Comparison of ENCODE assay signal across 8 cellular contexts in genomic region chr10:102645741-102646609, GRCh38. TPM values are rescaled to one million over a fixed set of nuclear protein-coding genes. Genes with fewer than 3 reads are reported as not detected.
DNase-seq lines count a peak whose midpoint lies in the region; ATAC-seq and TF ChIP-seq lines count a peak whose summit lies in the region.

No MANE protein-coding gene starts in this region.

- H3K36me3 Mint-ChIP-seq in activated T-helper 2 cell treated with anti-CD3 and anti-CD28 coated beads, Interferon-gamma antibody, Interleukin-2, Interleukin-4, amounts not matched to agents 10 μg/mL and 5 μg/mL and 100 μg/mL, durations not matched to agents 14 hours and 24 hours and 36 hours (ENCODE audit: low read depth) = peaks cover 45% of the 10 kb centered on the region

- H3K4me1 ChIP-seq in neuron (ENCODE audit: insufficient read depth, low read length) = peaks cover 53% of the 10 kb centered on the region
- peaks cover 22 to 73% (median 59%) of the 10 kb centered on the region in 5 donors for H3K4me1 ChIP-seq in subcutaneous abdominal adipose tissue (ENCODE audit: control insufficient read depth in 5 of 5, insufficient read depth in 5 of 5, low read length in 5 of 5)

- H3K9me3 Mint-ChIP-seq in activated T-helper 2 cell treated with anti-CD3 and anti-CD28 coated beads, Interferon-gamma antibody, Interleukin-2, Interleukin-4, amounts not matched to agents 10 μg/mL and 5 μg/mL and 100 μg/mL, durations not matched to agents 14 hours and 24 hours and 36 hours = no peaks in the 10 kb centered on the region

- no peaks in the 10 kb centered on the region for H3K27me3 Mint-ChIP-seq in activated T-helper 2 cell treated with anti-CD3 and anti-CD28 coated beads, Interferon-gamma antibody, Interleukin-2, Interleukin-4, amounts not matched to agents 10 μg/mL and 5 μg/mL and 100 μg/mL, durations not matched to agents 14 hours and 24 hours and 36 hours (ENCODE audit: low read depth)

- peak overlapping the region; percentile 99 for H3K27ac ChIP-seq in subcutaneous abdominal adipose tissue (ENCODE audit: low read depth, low read length)

- H2AFZ ChIP-seq in neuron (ENCODE audit: low read depth, low read length) = no peak overlapping the region

- intact Hi-C loops in activated T-helper 2 cell treated with anti-CD3 and anti-CD28 coated beads, Interferon-gamma antibody, Interleukin-2, Interleukin-4, amounts not matched to agents 10 μg/mL and 5 μg/mL and 100 μg/mL, durations not matched to agents 14 hours and 24 hours and 36 hours (cut with micrococcal nuclease) = loop anchor here (1.0 to 10.0 kb wide), 7 partner anchors 15 to 831 kb away; partner anchors contain the start of genes ACTR1A, ARL3, CNNM2 and OGA

- H3K4me3 ChIP-seq in fibroblast of the aortic adventitia (ENCODE audit: low read depth, low read length) (peak overlapping the region; percentile 95), neuron (ENCODE audit: low read length) (peak overlapping the region; percentile 92), subcutaneous abdominal adipose tissue (ENCODE audit: low read depth in 1 of 5, low read length in 5 of 5) (peak overlapping the region; percentile 94 to 100 (median 99))

- no peak for TF ChIP-seq CTCF in fibroblast of the aortic adventitia (IDR thresholded peaks at IDR 0.05; ENCODE audit: insufficient read depth, low read length)

- H3K27ac Mint-ChIP-seq in activated T-helper 2 cell treated with anti-CD3 and anti-CD28 coated beads, Interferon-gamma antibody, Interleukin-2, Interleukin-4, amounts not matched to agents 10 μg/mL and 5 μg/mL and 100 μg/mL, durations not matched to agents 14 hours and 24 hours and 36 hours = peak overlapping the region; percentile 98

- ATAC-seq in GM18873 (IDR thresholded peaks at IDR 0.05; ENCODE audit: low FRiP score, unreplicated experiment) = peak; percentile 25
- peak; percentile 38 for ATAC-seq in HG03175 (IDR thresholded peaks at IDR 0.05; ENCODE audit: unreplicated experiment)

- peaks cover 12% of the 10 kb centered on the region for H3K36me3 ChIP-seq in neuron (ENCODE audit: insufficient read depth, low read length)
- H3K36me3 ChIP-seq in subcutaneous abdominal adipose tissue (ENCODE audit: control insufficient read depth in 5 of 5, insufficient read depth in 5 of 5, low read length in 5 of 5) = peaks cover 0 to 19% (median 17%) of the 10 kb centered on the region in 5 donors

- DNase-seq in AG08396 (ENCODE audit: low spot score) = peak; percentile 85
- peak; percentile 96 for DNase-seq in RKO (ENCODE audit: low spot score)
- peak; percentile 73 for DNase-seq in activated T-helper 2 cell treated with anti-CD3 and anti-CD28 coated beads, Interferon-gamma antibody, Interleukin-2, Interleukin-4, amounts not matched to agents 10 μg/mL and 5 μg/mL and 100 μg/mL, durations not matched to agents 14 hours and 24 hours and 36 hours (ENCODE audit: low spot score)
- DNase-seq in fibroblast of the aortic adventitia (ENCODE audit: low read depth) = peak; percentile 95

- H3K4me1 Mint-ChIP-seq in activated T-helper 2 cell treated with anti-CD3 and anti-CD28 coated beads, Interferon-gamma antibody, Interleukin-2, Interleukin-4, amounts not matched to agents 10 μg/mL and 5 μg/mL and 100 μg/mL, durations not matched to agents 14 hours and 24 hours and 36 hours (ENCODE audit: low read depth) = peaks cover 47% of the 10 kb centered on the region

- H3K4me3 Mint-ChIP-seq in activated T-helper 2 cell treated with anti-CD3 and anti-CD28 coated beads, Interferon-gamma antibody, Interleukin-2, Interleukin-4, amounts not matched to agents 10 μg/mL and 5 μg/mL and 100 μg/mL, durations not matched to agents 14 hours and 24 hours and 36 hours (ENCODE audit: low read depth) = peak overlapping the region; percentile 96

- H3K9me3 ChIP-seq in neuron (ENCODE audit: low read length) (no peaks in the 10 kb centered on the region), subcutaneous abdominal adipose tissue (ENCODE audit: control insufficient read depth in 5 of 5, low read length in 5 of 5) (no peaks in the 10 kb centered on the region)

- H3K9ac ChIP-seq in subcutaneous abdominal adipose tissue (ENCODE audit: low read length in 5 of 5) = peak overlapping the region; percentile 93 to 99 (median 96)

- H3K27me3 ChIP-seq in neuron (ENCODE audit: insufficient read depth, low read length) (no peaks in the 10 kb centered on the region), subcutaneous abdominal adipose tissue (ENCODE audit: control insufficient read depth in 5 of 5, insufficient read depth in 4 of 5, low read length in 5 of 5) (no peaks in the 10 kb centered on the region)

RNA-seq across cellular contexts. Expression of gene TRIM8, which starts 1.7 kb away (rescaled TPM):
- total RNA-seq in activated T-helper 2 cell treated with anti-CD3 and anti-CD28 coated beads, Interferon-gamma antibody, Interleukin-2, Interleukin-4, amounts not matched to agents 10 μg/mL and 5 μg/mL and 100 μg/mL, durations not matched to agents 14 hours and 24 hours and 36 hours = 76.7 and 82.9 TPM in 2 replicates
- total RNA-seq in fibroblast of the aortic adventitia (ENCODE audit: low replicate concordance) = 83.0 and 84.7 TPM in 2 replicates

Comparison
In these comparisons a context has a peak if more than half of its experiments do, and no peak if none do; other contexts are left out.
1. Peak in every context shown above with its lines: DNase-seq, ATAC-seq, H3K4me3 ChIP-seq and H3K27ac ChIP-seq.